6 cellular contexts compared by ENCODE assay signal in the genomic region with DNA sequence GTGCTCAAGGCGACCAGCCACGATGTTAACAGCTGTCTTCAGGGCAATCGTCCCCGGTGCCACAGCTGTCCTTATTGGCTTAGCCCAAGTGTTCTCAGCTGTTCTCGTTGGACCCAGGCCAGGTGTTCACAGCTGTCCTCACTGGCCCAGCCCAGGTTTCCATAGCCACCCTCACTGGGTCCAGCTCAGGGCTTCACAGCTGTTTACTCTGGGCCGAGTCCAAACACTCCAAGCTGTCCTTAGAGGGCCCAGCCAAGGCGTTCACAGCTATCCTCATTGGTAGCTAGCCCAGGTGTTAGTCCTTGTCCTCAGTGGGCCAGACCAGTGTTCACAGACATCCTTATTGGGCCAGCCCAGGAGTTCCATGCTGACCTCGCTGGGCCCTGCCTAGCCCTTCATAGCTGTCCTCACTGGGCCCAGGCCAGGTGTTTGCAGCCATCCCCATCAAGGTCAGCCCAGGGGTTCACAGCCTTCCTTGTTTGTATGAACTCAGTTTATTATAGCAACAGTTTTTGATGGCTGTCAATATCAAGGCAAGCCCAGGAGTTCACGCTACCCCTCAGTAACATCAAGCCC.
DNase-seq lines count a peak whose midpoint lies in the region; ATAC-seq, FAIRE-seq and TF ChIP-seq lines count a peak whose summit lies in the region.
"Not testable (repeated sequence)": the region's sequence is repeated elsewhere in the genome, so short reads cannot be mapped to it uniquely, and the experiment has no call there.

No MANE protein-coding gene starts in this region.

- H3K4me3 Mint-ChIP-seq in chondrocyte (ENCODE audit: unreplicated experiment), result not testable (repeated sequence)

- not testable (repeated sequence) for H3K36me3 ChIP-seq in pancreas; small intestine (ENCODE audit: control insufficient read depth in 2 of 2, insufficient read depth in 2 of 2, low read length in 2 of 2)

- not testable (repeated sequence) for H3K27ac ChIP-seq in pancreas; small intestine (ENCODE audit: low read depth in 1 of 2, low read length in 1 of 2)

- intact Hi-C loops in left colon (cut with DNase I, micrococcal nuclease); pancreas (cut with DNase I): not testable (repeated sequence)

- not testable (repeated sequence) for H3K4me1 ChIP-seq in pancreas; small intestine (ENCODE audit: control insufficient read depth in 2 of 2, insufficient read depth in 1 of 2, low read depth in 1 of 2, low read length in 1 of 2)

- peak; percentile 34 for ATAC-seq in left colon
- ATAC-seq in pancreas, result peak in 1 of 4 donors; percentile 39

- not testable (repeated sequence) for FAIRE-seq in pancreas (lab: Jason Lieb, UNC); small intestine (lab: Jason Lieb, UNC)

- H3K27ac Mint-ChIP-seq in chondrocyte (ENCODE audit: unreplicated experiment), result not testable (repeated sequence)

- not testable (repeated sequence) for H3K27me3 Mint-ChIP-seq in chondrocyte (ENCODE audit: low read depth)

- H3K4me1 Mint-ChIP-seq in chondrocyte (ENCODE audit: low read depth), result not testable (repeated sequence)

- peak; percentile 48 for DNase-seq in LHCN-M2 (ENCODE audit: low read depth)
- DNase-seq in RPMI8226, result peak; percentile 45
- DNase-seq in chondrocyte (ENCODE audit: low spot score), result peak; percentile 78
- peak in 1 of 2 donors; percentile 10 for DNase-seq in left colon
- peak in 4 of 6 donors; percentile 20 to 41 (median 24) for DNase-seq in pancreas
- peak; percentile 2 for DNase-seq in small intestine

- H3K36me3 Mint-ChIP-seq in chondrocyte (ENCODE audit: low read depth), result not testable (repeated sequence)

- H3K9me3 Mint-ChIP-seq in chondrocyte (ENCODE audit: low read depth), result not testable (repeated sequence)

- not testable (repeated sequence) for TF ChIP-seq CTCF in chondrocyte (IDR thresholded peaks at IDR 0.05); pancreas (IDR thresholded peaks at IDR 0.05)

- not testable (repeated sequence) for H3K4me3 ChIP-seq in pancreas; small intestine (ENCODE audit: low read depth in 1 of 2, low read length in 2 of 2)

- H3K27me3 ChIP-seq in pancreas; small intestine (ENCODE audit: control insufficient read depth in 2 of 2, insufficient read depth in 2 of 2, low read length in 2 of 2): not testable (repeated sequence)

- 39% methylated on average over 3 to 4 of the region's 9 CpGs for WGBS in pancreas, 2 donors
- 25 to 49% (median 30%) methylated on average over 3 to 4 of the region's 9 CpGs for WGBS in small intestine, 3 donors

- not testable (repeated sequence) for H3K9me3 ChIP-seq in pancreas; small intestine (ENCODE audit: control insufficient read depth, low read depth)
